8 cellular contexts compared by ENCODE assay signal in genomic region chr15:90594297-90594696, GRCh38.
A peak's percentile ranks its signal among the peaks of the same experiment; 100 is the strongest.
DNase-seq lines count a peak whose midpoint lies in the region; ATAC-seq and TF ChIP-seq lines count a peak whose summit lies in the region.

No MANE protein-coding gene starts in this region.

- peak; percentile 31 for ATAC-seq in HG03378 (IDR thresholded peaks at IDR 0.05; ENCODE audit: unreplicated experiment)
- peak; percentile 92 for ATAC-seq in stimulated activated memory B cell treated with anti-CD40 and anti-IgM and Interleukin-4, amounts not matched to agents 10 μg/mL and 1 μg/mL and 100 μg/mL, for 72 hours

- CTCF ChIA-PET in Calu3 (lab: Charles Lee): interaction anchor here (0.6 to 0.8 kb wide), 2 partner anchors 8 to 14 kb away, joined by 4 read pairs; no protein-coding TSS in a partner anchor

- intact Hi-C loops in Calu3 (cut with micrococcal nuclease; ENCODE audit: unreplicated experiment): no loop called here

- peak overlapping the region; percentile 40 to 59 for H3K4me3 ChIP-seq in mucosa of rectum (ENCODE audit: low read length in 2 of 2)

- H3K4me1 Mint-ChIP-seq in Calu3 (ENCODE audit: low read depth, unreplicated experiment) (peaks cover 18% of the 10 kb centered on the region), glutamatergic neuron (ENCODE audit: low read depth, unreplicated experiment) (peaks cover 8% of the 10 kb centered on the region)
- peaks cover 69% of the 10 kb centered on the region for H3K4me1 Mint-ChIP-seq in stimulated activated memory B cell treated with anti-CD40 and anti-IgM and Interleukin-4, amounts not matched to agents 10 μg/mL and 1 μg/mL and 100 μg/mL, for 72 hours

- H3K4me1 ChIP-seq in mucosa of rectum (ENCODE audit: control insufficient read depth in 2 of 2, insufficient read depth in 2 of 2, low read length in 2 of 2): peaks cover 27 to 28% of the 10 kb centered on the region in 2 donors

- DNase-seq in Calu3: peak; percentile 78
- peak; percentile 26 to 86 (median 56) for DNase-seq in activated CD4-positive, CD25-positive, alpha-beta regulatory T cell (lab: John Stamatoyannopoulos, UW)
- peak; percentile 49 for DNase-seq in cerebellar cortex (ENCODE audit: low spot score)
- DNase-seq in glutamatergic neuron: no peak
- no peak for DNase-seq in HuH-7 (ENCODE audit: low spot score)

- H3K27me3 Mint-ChIP-seq in Calu3 (ENCODE audit: unreplicated experiment) (no peaks in the 10 kb centered on the region), glutamatergic neuron (ENCODE audit: unreplicated experiment) (peaks cover 2% of the 10 kb centered on the region)
- no peaks in the 10 kb centered on the region for H3K27me3 Mint-ChIP-seq in stimulated activated memory B cell treated with anti-CD40 and anti-IgM and Interleukin-4, amounts not matched to agents 10 μg/mL and 1 μg/mL and 100 μg/mL, for 72 hours

- no peaks in the 10 kb centered on the region for H3K36me3 ChIP-seq in mucosa of rectum (ENCODE audit: control insufficient read depth in 2 of 2, insufficient read depth in 2 of 2, low read length in 2 of 2)

- H3K9me3 ChIP-seq in mucosa of rectum (ENCODE audit: control insufficient read depth in 2 of 2, low read length in 2 of 2): no peaks in the 10 kb centered on the region

- no TSS peak for BruUV-seq in Calu3 (replicated peaks; lab: Mats Ljungman, UMichigan)

- H3K9ac ChIP-seq in mucosa of rectum (ENCODE audit: low read depth in 1 of 2, low read length in 2 of 2): peak overlapping the region; percentile 44 to 48

- no peak for TF ChIP-seq CTCF in Calu3 (IDR thresholded peaks at IDR 0.05; ENCODE audit: unreplicated experiment)
- TF ChIP-seq CTCF in glutamatergic neuron (IDR thresholded peaks at IDR 0.05; ENCODE audit: partially characterized antibody, unreplicated experiment): no peak

- H3K4me3 Mint-ChIP-seq in Calu3 (ENCODE audit: low read depth, unreplicated experiment) (peak overlapping the region; percentile 53), glutamatergic neuron (ENCODE audit: unreplicated experiment) (no peak overlapping the region)
- H3K4me3 Mint-ChIP-seq in stimulated activated memory B cell treated with anti-CD40 and anti-IgM and Interleukin-4, amounts not matched to agents 10 μg/mL and 1 μg/mL and 100 μg/mL, for 72 hours: peak overlapping the region; percentile 84

- no peaks in the 10 kb centered on the region for H3K27me3 ChIP-seq in mucosa of rectum (ENCODE audit: control insufficient read depth in 2 of 2, insufficient read depth in 2 of 2, low read length in 2 of 2)

- peak overlapping the region; percentile 64 to 79 for H3K27ac ChIP-seq in mucosa of rectum (ENCODE audit: low read depth in 2 of 2, low read length in 2 of 2)

- H3K9me3 Mint-ChIP-seq in Calu3 (ENCODE audit: low read depth, unreplicated experiment) (no peaks in the 10 kb centered on the region), glutamatergic neuron (ENCODE audit: unreplicated experiment) (no peaks in the 10 kb centered on the region)
- no peaks in the 10 kb centered on the region for H3K9me3 Mint-ChIP-seq in stimulated activated memory B cell treated with anti-CD40 and anti-IgM and Interleukin-4, amounts not matched to agents 10 μg/mL and 1 μg/mL and 100 μg/mL, for 72 hours

- H3K36me3 Mint-ChIP-seq in Calu3 (ENCODE audit: insufficient read depth, unreplicated experiment) (no peaks in the 10 kb centered on the region), glutamatergic neuron (ENCODE audit: unreplicated experiment) (no peaks in the 10 kb centered on the region)
- H3K36me3 Mint-ChIP-seq in stimulated activated memory B cell treated with anti-CD40 and anti-IgM and Interleukin-4, amounts not matched to agents 10 μg/mL and 1 μg/mL and 100 μg/mL, for 72 hours: peaks cover 6% of the 10 kb centered on the region

- H3K27ac Mint-ChIP-seq in Calu3 (ENCODE audit: unreplicated experiment) (peak overlapping the region; percentile 20), glutamatergic neuron (ENCODE audit: unreplicated experiment) (no peak overlapping the region)
- H3K27ac Mint-ChIP-seq in stimulated activated memory B cell treated with anti-CD40 and anti-IgM and Interleukin-4, amounts not matched to agents 10 μg/mL and 1 μg/mL and 100 μg/mL, for 72 hours: peak overlapping the region; percentile 95

Comparison
In these comparisons a context has a peak if more than half of its experiments do, and no peak if none do; other contexts are left out.
1. DNase-seq: peak in Calu3 (single experiment), activated CD4-positive, CD25-positive, alpha-beta regulatory T cell (4 of 4) and cerebellar cortex (single experiment); none in glutamatergic neuron (single experiment) and HuH-7 (single experiment).